2 cellular contexts compared by ENCODE assay signal in genomic region chr11:95087171-95087570, GRCh38.
TF ChIP-seq lines count a peak whose summit lies in the region.

No MANE protein-coding gene starts in this region.

TF ChIP-seq in GM23338, 12 proteins besides CTCF, POLR2A, EP300 and RAD21:
- TF ChIP-seq ZNF114 (CRISPR knock-in tag; IDR thresholded peaks at IDR 0.05) (no peak), ZNF331 (CRISPR knock-in tag; IDR thresholded peaks at IDR 0.05; ENCODE audit: low read depth) (no peak), POLR2AphosphoS5 (IDR thresholded peaks at IDR 0.05; ENCODE audit: low read depth) (no peak), JUNB (IDR thresholded peaks at IDR 0.05; ENCODE audit: unreplicated experiment) (no peak), ETS1 (IDR thresholded peaks at IDR 0.05) (no peak)

TF ChIP-seq in WTC11, 78 proteins besides CTCF, POLR2A, EP300 and RAD21:
- TF ChIP-seq EMX1 (CRISPR knock-in tag; IDR thresholded peaks at IDR 0.05) = no peak
- no peak for TF ChIP-seq NFYB (CRISPR knock-in tag; conservative IDR thresholded peaks at IDR 0.05; ENCODE audit: low read depth)
- no peak for TF ChIP-seq OVOL2 (CRISPR knock-in tag; IDR thresholded peaks at IDR 0.05; ENCODE audit: borderline replicate concordance)
- TF ChIP-seq ZNF232 (CRISPR knock-in tag; IDR thresholded peaks at IDR 0.05) = no peak
- TF ChIP-seq ZNF671 (CRISPR knock-in tag; IDR thresholded peaks at IDR 0.05) = no peak
- TF ChIP-seq MXD4 (CRISPR knock-in tag; IDR thresholded peaks at IDR 0.05; ENCODE audit: borderline replicate concordance) = no peak
- TF ChIP-seq ATF6 (CRISPR knock-in tag; IDR thresholded peaks at IDR 0.05) = no peak
- TF ChIP-seq TEAD1 (CRISPR knock-in tag; IDR thresholded peaks at IDR 0.05) = no peak
- no peak for TF ChIP-seq ELF4 (CRISPR knock-in tag; IDR thresholded peaks at IDR 0.05; ENCODE audit: low read depth)
- no peak for TF ChIP-seq GABPB1 (CRISPR knock-in tag; IDR thresholded peaks at IDR 0.05)
- no peak for TF ChIP-seq ATF1 (CRISPR knock-in tag; IDR thresholded peaks at IDR 0.05)
- TF ChIP-seq STAT6 (CRISPR knock-in tag; conservative IDR thresholded peaks at IDR 0.05; ENCODE audit: low read depth) = no peak
- TF ChIP-seq ZNF532 (CRISPR knock-in tag; IDR thresholded peaks at IDR 0.05; ENCODE audit: borderline replicate concordance) = no peak
- TF ChIP-seq CBFB (CRISPR knock-in tag; IDR thresholded peaks at IDR 0.05; ENCODE audit: low read depth) = no peak
- TF ChIP-seq HMGXB4 (CRISPR knock-in tag; IDR thresholded peaks at IDR 0.05) = no peak
- no peak for TF ChIP-seq CREB1 (CRISPR knock-in tag; IDR thresholded peaks at IDR 0.05)
- TF ChIP-seq AR (CRISPR knock-in tag; IDR thresholded peaks at IDR 0.05) = no peak
- no peak for TF ChIP-seq MAX (CRISPR knock-in tag; IDR thresholded peaks at IDR 0.05)
- TF ChIP-seq FOXP4 (CRISPR knock-in tag; IDR thresholded peaks at IDR 0.05) = no peak
